Comparison of ENCODE assay signal across 12 cellular contexts in the genomic region with DNA sequence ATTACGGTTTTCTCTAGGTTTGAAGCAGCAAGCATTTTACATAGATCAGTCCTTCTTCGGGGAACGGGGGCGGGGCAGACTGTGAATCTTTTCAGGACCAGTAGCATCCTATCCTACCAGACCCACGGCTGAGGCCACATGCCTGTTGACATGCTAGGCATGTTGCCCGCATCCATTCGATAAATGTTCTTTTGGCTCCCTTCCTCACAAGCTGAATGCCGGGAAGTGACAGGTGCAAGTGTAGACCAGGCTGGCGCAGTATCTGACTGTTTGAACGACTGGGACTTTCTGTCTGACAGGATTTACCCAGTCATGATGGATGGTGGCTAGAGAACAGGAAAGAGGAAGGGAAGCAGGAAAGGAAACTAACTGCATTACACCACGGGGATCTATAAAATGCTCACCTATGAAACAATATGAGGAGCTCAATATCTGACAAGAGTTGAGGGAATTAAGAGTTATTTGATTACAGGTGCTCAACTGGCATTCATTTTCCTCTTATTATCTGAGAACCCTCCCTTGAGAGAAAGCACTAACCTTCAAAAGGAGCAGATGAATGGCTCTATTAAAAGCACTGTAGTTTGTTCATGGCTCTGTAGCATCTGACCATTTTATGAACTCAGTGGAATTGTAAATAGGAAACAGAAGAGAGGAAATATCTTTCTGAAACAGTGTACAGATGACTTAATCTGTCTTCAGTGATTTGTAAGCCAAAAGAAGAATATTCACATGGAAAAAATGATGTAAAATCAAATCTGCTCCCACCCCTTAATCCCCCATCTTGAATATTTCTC.
DNase-seq lines count a peak whose midpoint lies in the region; ATAC-seq, FAIRE-seq and TF ChIP-seq lines count a peak whose summit lies in the region.
"Had no signal": no experiment of that assay in that cellular context is flagged by ENCODE, and none has a peak within 500 bp of the region (broad histone marks: within the 10 kb centered on the region; RNA-seq: fewer than 3 reads in every experiment).

No MANE protein-coding gene starts in this region.

- in situ Hi-C loops in Panc1 (cut with HindIII; ENCODE audit: low pct_unique_long_range_greater_than_20kb, low sequenced_read_pairs): no loop called here

- no peak overlapping the region for H3K4me3 ChIP-seq in Panc1 (ENCODE audit: low read depth in 2 of 2, low read length in 2 of 2)
- no peak overlapping the region for H3K4me3 ChIP-seq in thyroid gland (replicated peaks in 1 of 3)

- 78 to 81% methylated on average over 11 of the region's 11 CpGs for WGBS in thyroid gland, 2 donors

- TF ChIP-seq CTCF in Panc1 (IDR thresholded peaks at IDR 0.05) (no peak), thyroid gland (IDR thresholded peaks at IDR 0.05) (no peak), D721Med (IDR thresholded peaks at IDR 0.05; ENCODE audit: insufficient read depth, missing control alignments) (no peak)

- H3K27ac Mint-ChIP-seq in stimulated activated naive CD8-positive, alpha-beta T cell treated with anti-CD3 and anti-CD28 coated beads, Interleukin-15, amount 100 ng/mL, for 72 hours: no peak overlapping the region
- H3K27ac Mint-ChIP-seq: T-helper 2 cell treated with Interferon-gamma antibody and Interleukin-4, amounts not matched to agents 5 μg/mL and 100 μg/mL, for 36 hours had no signal

- no peak for FAIRE-seq in D721Med (lab: Jason Lieb, UNC)

- peak; percentile 35 for DNase-seq in NCI-H82 (lab: John Stamatoyannopoulos, UW)
- DNase-seq in NCI-H82 treated with DMSO at 0.1 percent for 48 hours (lab: John Stamatoyannopoulos, UW; ENCODE audit: unreplicated experiment): no peak
- no peak for DNase-seq in Panc1 (ENCODE audit: low read depth, low spot score)
- peak; percentile 48 to 91 for DNase-seq in lung microvascular endothelial cell (ENCODE audit: low read depth in 2 of 2)
- peak; percentile 6 to 7 for DNase-seq in thyroid gland
- no peak for DNase-seq in stimulated activated naive CD8-positive, alpha-beta T cell treated with anti-CD3 and anti-CD28 coated beads, Interleukin-15, amount 100 ng/mL, for 72 hours
- no peak for DNase-seq in D721Med (ENCODE audit: insufficient read length, low spot score)
- DNase-seq: 8988T; NK-92 treated with Interleukin-12 subunit alpha and Interleukin-12 subunit beta, amount 100 ng/mL, for 24 hours had no signal

- H3K27ac ChIP-seq in Panc1 (ENCODE audit: low read length): peak overlapping the region; percentile 14; the same call in 1 of the 2 replicates
- no peak overlapping the region for H3K27ac ChIP-seq in thyroid gland
- H3K27ac ChIP-seq: neutrophil had no signal

- H3K4me3 Mint-ChIP-seq in stimulated activated naive CD8-positive, alpha-beta T cell treated with anti-CD3 and anti-CD28 coated beads, Interleukin-15, amount 100 ng/mL, for 72 hours: no peak overlapping the region
- H3K4me3 Mint-ChIP-seq: T-helper 2 cell treated with Interferon-gamma antibody and Interleukin-4, amounts not matched to agents 5 μg/mL and 100 μg/mL, for 36 hours had no signal

- H3K27me3 ChIP-seq in Panc1 (ENCODE audit: control insufficient read depth, insufficient read depth, low read length): no peaks in the 10 kb centered on the region
- no peaks in the 10 kb centered on the region for H3K27me3 ChIP-seq in thyroid gland
- H3K27me3 ChIP-seq: neutrophil had no signal

- H3K27me3 Mint-ChIP-seq in stimulated activated naive CD8-positive, alpha-beta T cell treated with anti-CD3 and anti-CD28 coated beads, Interleukin-15, amount 100 ng/mL, for 72 hours: no peaks in the 10 kb centered on the region

- H3K9me3 ChIP-seq in Panc1 (ENCODE audit: control insufficient read depth, insufficient read depth, low read depth, low read length): no peaks in the 10 kb centered on the region
- no peaks in the 10 kb centered on the region for H3K9me3 ChIP-seq in thyroid gland
- H3K9me3 ChIP-seq: neutrophil had no signal

- H3K4me1 ChIP-seq in Panc1 (ENCODE audit: control insufficient read depth, insufficient read depth, low read length) (no peaks in the 10 kb centered on the region), thyroid gland (no peaks in the 10 kb centered on the region)

- CTCF ChIA-PET in Panc1 (lab: Charles Lee): no interaction called here

- intact Hi-C loops in Panc1 (cut with micrococcal nuclease; ENCODE audit: unreplicated experiment) (no loop called here), thyroid gland (cut with DNase I) (no loop called here)

- POLR2A ChIA-PET in Panc1 (lab: Charles Lee): no interaction called here

- TF ChIP-seq POLR2A in thyroid gland (IDR thresholded peaks at IDR 0.05): no peak

- H3K9me3 Mint-ChIP-seq in stimulated activated naive CD8-positive, alpha-beta T cell treated with anti-CD3 and anti-CD28 coated beads, Interleukin-15, amount 100 ng/mL, for 72 hours: peaks cover 6 to 12% of the 10 kb centered on the region in 2 donors

- no peaks in the 10 kb centered on the region for H3K4me1 Mint-ChIP-seq in stimulated activated naive CD8-positive, alpha-beta T cell treated with anti-CD3 and anti-CD28 coated beads, Interleukin-15, amount 100 ng/mL, for 72 hours

- BruUV-seq in Panc1 (replicated peaks; lab: Mats Ljungman, UMichigan): no TSS peak

- ATAC-seq in Panc1: no peak
- no peak for ATAC-seq in stimulated activated naive CD8-positive, alpha-beta T cell treated with anti-CD3 and anti-CD28 coated beads, Interleukin-15, amount 100 ng/mL, for 72 hours
- ATAC-seq in HG02981 (IDR thresholded peaks at IDR 0.05; ENCODE audit: unreplicated experiment): no peak

- H3K36me3 ChIP-seq in Panc1 (ENCODE audit: control insufficient read depth, insufficient read depth, low read length) (no peaks in the 10 kb centered on the region), thyroid gland (no peaks in the 10 kb centered on the region)
- H3K36me3 ChIP-seq: neutrophil had no signal

Comparison
In these comparisons a context has a peak if more than half of its experiments do, and no peak if none do; other contexts are left out.
1. DNase-seq: peak in NCI-H82 (single experiment), lung microvascular endothelial cell (2 of 2) and thyroid gland (2 of 2); none in NCI-H82 treated with DMSO at 0.1 percent for 48 hours (single experiment), Panc1 (single experiment), stimulated activated naive CD8-positive, alpha-beta T cell treated with anti-CD3 and anti-CD28 coated beads, Interleukin-15, amount 100 ng/mL, for 72 hours (0 of 2) and D721Med (single experiment).